ENCODE assay signal across 8 cellular contexts in the genomic region with DNA sequence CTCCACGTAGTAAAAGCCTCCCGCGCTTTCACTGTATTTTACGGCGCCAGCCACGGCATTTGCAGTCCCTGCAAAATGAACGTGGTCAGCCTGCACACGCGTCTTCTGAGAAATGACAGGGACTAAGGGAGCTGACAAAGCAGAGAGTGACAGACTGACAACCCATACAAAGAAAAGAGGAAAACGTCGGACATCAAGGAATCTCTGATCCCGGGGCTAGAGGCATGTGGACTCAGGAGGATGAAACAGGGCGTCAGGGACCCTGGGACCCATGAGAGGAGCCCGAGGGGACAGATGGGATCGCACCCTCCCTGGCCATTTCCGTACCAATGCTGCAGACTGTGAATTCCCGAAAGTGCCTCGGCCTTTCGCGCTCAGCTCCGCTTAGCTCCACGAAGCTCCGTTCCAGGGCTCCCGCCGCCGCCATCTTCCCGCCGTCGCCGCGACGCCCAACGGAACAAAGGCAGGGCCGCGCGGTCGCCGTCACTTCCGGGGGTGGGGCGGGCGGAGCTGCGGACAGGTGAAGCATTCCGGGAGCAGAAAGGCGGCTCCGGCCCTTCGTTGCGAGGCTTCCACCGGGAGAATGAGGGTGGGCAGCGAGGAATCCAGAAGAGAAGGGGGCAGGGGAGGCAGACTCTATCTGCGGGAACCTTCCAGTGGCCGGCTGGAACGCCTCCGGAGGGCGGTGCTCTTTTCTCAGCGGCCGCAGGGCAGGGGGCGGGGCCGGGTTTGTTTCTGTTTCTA. TPM values are rescaled to one million over a fixed set of nuclear protein-coding genes. Genes with fewer than 3 reads are reported as not detected.
A peak's percentile ranks its signal among the peaks of the same experiment; 100 is the strongest.
DNase-seq lines count a peak whose midpoint lies in the region; ATAC-seq, FAIRE-seq and TF ChIP-seq lines count a peak whose summit lies in the region.

A gene with protein sequence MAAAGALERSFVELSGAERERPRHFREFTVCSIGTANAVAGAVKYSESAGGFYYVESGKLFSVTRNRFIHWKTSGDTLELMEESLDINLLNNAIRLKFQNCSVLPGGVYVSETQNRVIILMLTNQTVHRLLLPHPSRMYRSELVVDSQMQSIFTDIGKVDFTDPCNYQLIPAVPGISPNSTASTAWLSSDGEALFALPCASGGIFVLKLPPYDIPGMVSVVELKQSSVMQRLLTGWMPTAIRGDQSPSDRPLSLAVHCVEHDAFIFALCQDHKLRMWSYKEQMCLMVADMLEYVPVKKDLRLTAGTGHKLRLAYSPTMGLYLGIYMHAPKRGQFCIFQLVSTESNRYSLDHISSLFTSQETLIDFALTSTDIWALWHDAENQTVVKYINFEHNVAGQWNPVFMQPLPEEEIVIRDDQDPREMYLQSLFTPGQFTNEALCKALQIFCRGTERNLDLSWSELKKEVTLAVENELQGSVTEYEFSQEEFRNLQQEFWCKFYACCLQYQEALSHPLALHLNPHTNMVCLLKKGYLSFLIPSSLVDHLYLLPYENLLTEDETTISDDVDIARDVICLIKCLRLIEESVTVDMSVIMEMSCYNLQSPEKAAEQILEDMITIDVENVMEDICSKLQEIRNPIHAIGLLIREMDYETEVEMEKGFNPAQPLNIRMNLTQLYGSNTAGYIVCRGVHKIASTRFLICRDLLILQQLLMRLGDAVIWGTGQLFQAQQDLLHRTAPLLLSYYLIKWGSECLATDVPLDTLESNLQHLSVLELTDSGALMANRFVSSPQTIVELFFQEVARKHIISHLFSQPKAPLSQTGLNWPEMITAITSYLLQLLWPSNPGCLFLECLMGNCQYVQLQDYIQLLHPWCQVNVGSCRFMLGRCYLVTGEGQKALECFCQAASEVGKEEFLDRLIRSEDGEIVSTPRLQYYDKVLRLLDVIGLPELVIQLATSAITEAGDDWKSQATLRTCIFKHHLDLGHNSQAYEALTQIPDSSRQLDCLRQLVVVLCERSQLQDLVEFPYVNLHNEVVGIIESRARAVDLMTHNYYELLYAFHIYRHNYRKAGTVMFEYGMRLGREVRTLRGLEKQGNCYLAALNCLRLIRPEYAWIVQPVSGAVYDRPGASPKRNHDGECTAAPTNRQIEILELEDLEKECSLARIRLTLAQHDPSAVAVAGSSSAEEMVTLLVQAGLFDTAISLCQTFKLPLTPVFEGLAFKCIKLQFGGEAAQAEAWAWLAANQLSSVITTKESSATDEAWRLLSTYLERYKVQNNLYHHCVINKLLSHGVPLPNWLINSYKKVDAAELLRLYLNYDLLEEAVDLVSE (N-terminal part only) (minus strand): TSS at position 459 of the 744 bp plus-strand sequence. CDS start 32 bp downstream, at position 427.

- H3K4me3 ChIP-seq in HUES64 (ENCODE audit: low read length) (peak within 1 kb of the TSS; percentile 95), esophagus muscularis mucosa (peak within 1 kb of the TSS; percentile 82 to 90 (median 86)), muscle layer of colon (ENCODE audit: low read depth in 1 of 2, low read length in 2 of 2) (peak within 1 kb of the TSS; percentile 90 to 100)

- peaks cover 7% of the 10 kb centered on the region for H3K4me1 ChIP-seq in HUES64 (ENCODE audit: insufficient read depth, low read length)
- peaks cover 25 to 46% (median 34%) of the 10 kb centered on the region in 4 donors for H3K4me1 ChIP-seq in esophagus muscularis mucosa
- peaks cover 19% of the 10 kb centered on the region for H3K4me1 ChIP-seq in muscle layer of colon (ENCODE audit: insufficient read depth, low read length)

- under 1% methylated on average over 58 of the region's 58 CpGs for whole genome bisulfite sequencing in HUES64
- under 1% methylated on average over 23 of the region's 58 CpGs for WGBS in esophagus muscularis mucosa

- H3K9me3 ChIP-seq in HUES64 (ENCODE audit: insufficient read depth, low read depth, low read length) (no peaks in the 10 kb centered on the region), esophagus muscularis mucosa (no peaks in the 10 kb centered on the region), muscle layer of colon (ENCODE audit: low read length) (no peaks in the 10 kb centered on the region)

- no peak for FAIRE-seq in D721Med (lab: Jason Lieb, UNC)

- H3K9ac ChIP-seq in HUES64 (ENCODE audit: low read depth, low read length) (peak within 1 kb of the TSS; percentile 99), muscle layer of colon (ENCODE audit: low read length) (peak within 1 kb of the TSS; percentile 91)

- DNase-seq in D721Med (ENCODE audit: insufficient read length, low spot score), result peak; percentile 77
- peak; percentile 94 to 95 for DNase-seq in activated T-cell treated with anti-CD3 and anti-CD28 coated beads, Interleukin-2, amount 50 U/mL, for 48 hours
- peak; percentile 95 for DNase-seq in esophagus muscularis mucosa (ENCODE audit: extremely low spot score)
- peak; percentile 76 to 77 for DNase-seq in stimulated activated CD8-positive, alpha-beta memory T cell treated with anti-CD3 and anti-CD28 coated beads, Interleukin-7, amount 100 ng/mL, for 1 hour (ENCODE audit: low read depth in 2 of 2)

- ATAC-seq in GM21447 (IDR thresholded peaks at IDR 0.05; ENCODE audit: unreplicated experiment), result peak; percentile 76

- H3K27me3 ChIP-seq in HUES64 (ENCODE audit: insufficient read depth, low read length), result no peaks in the 10 kb centered on the region
- no peaks in the 10 kb centered on the region for H3K27me3 ChIP-seq in esophagus muscularis mucosa
- H3K27me3 ChIP-seq in muscle layer of colon (ENCODE audit: control insufficient read depth in 1 of 2, insufficient read depth in 2 of 2, low read length in 2 of 2), result no peaks in the 10 kb centered on the region

- peak; percentile 38 for TF ChIP-seq POLR2A in esophagus muscularis mucosa (IDR thresholded peaks at IDR 0.05; ENCODE audit: low read depth)

- intact Hi-C loops in esophagus muscularis mucosa (cut with DNase I), result loop anchor here (5.0 to 10.0 kb wide), 2 partner anchors 81 to 123 kb away; a partner anchor contains a TSS

- H3K27ac ChIP-seq in HUES64 (ENCODE audit: low read depth, low read length) (peak within 1 kb of the TSS; percentile 95), esophagus muscularis mucosa (replicated peaks in 1 of 4) (peak within 1 kb of the TSS; percentile 88 to 94 (median 90)), muscle layer of colon (ENCODE audit: low read depth, low read length) (peak within 1 kb of the TSS; percentile 97)

- TF ChIP-seq CTCF in D721Med (IDR thresholded peaks at IDR 0.05; ENCODE audit: insufficient read depth, missing control alignments), result no peak
- peak in 1 of 3 experiments; percentile 6 for TF ChIP-seq CTCF in esophagus muscularis mucosa (IDR thresholded peaks at IDR 0.05)

- peaks cover 37% of the 10 kb centered on the region for H3K36me3 ChIP-seq in HUES64 (ENCODE audit: insufficient read depth, low read length)
- H3K36me3 ChIP-seq in esophagus muscularis mucosa, result peaks cover 0 to 33% (median 26%) of the 10 kb centered on the region in 4 donors
- peaks cover 27% of the 10 kb centered on the region for H3K36me3 ChIP-seq in muscle layer of colon (ENCODE audit: insufficient read depth, low read length)

- no peak for TF ChIP-seq EP300 in esophagus muscularis mucosa (IDR thresholded peaks at IDR 0.05)

TF ChIP-seq in PFSK-1, 5 proteins besides CTCF, POLR2A, EP300 and RAD21:
- TF ChIP-seq SIN3A (IDR thresholded peaks at IDR 0.05; ENCODE audit: borderline replicate concordance, insufficient read depth, low read length) (peak; percentile 95), POLR2AphosphoS5 (IDR thresholded peaks at IDR 0.05; ENCODE audit: low read depth, low read length) (peak; percentile 92), FOXP2 (optimal IDR thresholded peaks at IDR 0.05; ENCODE audit: borderline replicate concordance, extremely low read depth, extremely low read length, insufficient read depth) (peak; percentile 60), TAF1 (IDR thresholded peaks at IDR 0.05; ENCODE audit: borderline replicate concordance, insufficient read depth, low read length) (0 out of 2 replicates have a peak, but pooled peaks have one; percentile 50)
- TF ChIP-seq, protein P1, sequence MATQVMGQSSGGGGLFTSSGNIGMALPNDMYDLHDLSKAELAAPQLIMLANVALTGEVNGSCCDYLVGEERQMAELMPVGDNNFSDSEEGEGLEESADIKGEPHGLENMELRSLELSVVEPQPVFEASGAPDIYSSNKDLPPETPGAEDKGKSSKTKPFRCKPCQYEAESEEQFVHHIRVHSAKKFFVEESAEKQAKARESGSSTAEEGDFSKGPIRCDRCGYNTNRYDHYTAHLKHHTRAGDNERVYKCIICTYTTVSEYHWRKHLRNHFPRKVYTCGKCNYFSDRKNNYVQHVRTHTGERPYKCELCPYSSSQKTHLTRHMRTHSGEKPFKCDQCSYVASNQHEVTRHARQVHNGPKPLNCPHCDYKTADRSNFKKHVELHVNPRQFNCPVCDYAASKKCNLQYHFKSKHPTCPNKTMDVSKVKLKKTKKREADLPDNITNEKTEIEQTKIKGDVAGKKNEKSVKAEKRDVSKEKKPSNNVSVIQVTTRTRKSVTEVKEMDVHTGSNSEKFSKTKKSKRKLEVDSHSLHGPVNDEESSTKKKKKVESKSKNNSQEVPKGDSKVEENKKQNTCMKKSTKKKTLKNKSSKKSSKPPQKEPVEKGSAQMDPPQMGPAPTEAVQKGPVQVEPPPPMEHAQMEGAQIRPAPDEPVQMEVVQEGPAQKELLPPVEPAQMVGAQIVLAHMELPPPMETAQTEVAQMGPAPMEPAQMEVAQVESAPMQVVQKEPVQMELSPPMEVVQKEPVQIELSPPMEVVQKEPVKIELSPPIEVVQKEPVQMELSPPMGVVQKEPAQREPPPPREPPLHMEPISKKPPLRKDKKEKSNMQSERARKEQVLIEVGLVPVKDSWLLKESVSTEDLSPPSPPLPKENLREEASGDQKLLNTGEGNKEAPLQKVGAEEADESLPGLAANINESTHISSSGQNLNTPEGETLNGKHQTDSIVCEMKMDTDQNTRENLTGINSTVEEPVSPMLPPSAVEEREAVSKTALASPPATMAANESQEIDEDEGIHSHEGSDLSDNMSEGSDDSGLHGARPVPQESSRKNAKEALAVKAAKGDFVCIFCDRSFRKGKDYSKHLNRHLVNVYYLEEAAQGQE (IDR thresholded peaks at IDR 0.05; ENCODE audit: insufficient read depth in 1 of 2, low read depth in 2 of 2, low read length in 2 of 2), result peak in 1 of 2 experiments; percentile 60; a peak in 1 of 4 replicates

RNA-seq across cellular contexts. Expression of the gene that starts here (rescaled TPM):
- 70.3 TPM for polyA plus RNA-seq in HUES64 (2013, experiment 1 of 2)
- 59.0 TPM for polyA plus RNA-seq in HUES64 (2013, experiment 2 of 2)
- 19.0 TPM for polyA plus RNA-seq in PFSK-1 (2012; ENCODE audit: insufficient read length, low read depth)
- total RNA-seq in esophagus muscularis mucosa, result 10 to 100 TPM; 18.4 to 22.7 (median 19.0) TPM

Comparison
In these comparisons a context has a peak if more than half of its experiments do, and no peak if none do; other contexts are left out.
1. Peak in every context shown above with its lines: DNase-seq, ATAC-seq, H3K4me3 ChIP-seq and H3K27ac ChIP-seq.